In the genomic region with DNA sequence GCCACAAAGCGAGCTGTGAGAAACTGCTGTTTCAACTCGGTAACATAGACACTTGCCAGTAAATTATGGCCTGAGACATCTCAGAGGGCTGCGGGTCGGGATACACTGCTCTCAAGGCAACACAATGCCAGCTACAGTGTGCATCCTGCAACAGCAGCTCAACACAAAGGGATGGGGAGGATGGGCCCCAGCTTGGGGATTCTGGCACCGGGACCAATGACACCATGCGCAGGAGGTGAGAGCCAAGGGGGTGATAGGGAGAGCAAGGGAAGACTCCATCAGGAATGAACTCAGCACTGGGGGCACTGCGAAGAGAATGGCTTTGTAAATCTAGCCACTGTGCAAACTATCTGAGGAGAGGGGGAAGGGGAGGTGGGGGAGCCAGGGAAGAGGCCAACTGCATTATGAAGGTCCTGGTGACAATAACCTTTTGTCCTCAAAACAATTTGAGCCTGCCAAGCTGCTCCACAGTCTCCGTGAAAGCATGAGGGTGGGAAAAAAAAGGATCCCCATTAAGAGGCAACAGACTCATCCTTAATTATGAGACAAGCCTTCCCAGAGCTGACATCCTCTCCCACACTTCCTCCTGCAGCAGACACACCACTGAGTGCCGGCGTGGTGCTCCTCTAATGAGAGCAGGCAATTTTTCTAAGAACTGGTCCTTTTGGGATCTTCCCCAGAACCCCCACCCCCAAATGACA, we compare ENCODE assay signal across 15 cellular contexts.
A peak's percentile ranks its signal among the peaks of the same experiment; 100 is the strongest.
DNase-seq lines count a peak whose midpoint lies in the region; ATAC-seq and TF ChIP-seq lines count a peak whose summit lies in the region.
"Had no signal": no experiment of that assay in that cellular context is flagged by ENCODE, and none has a peak within 500 bp of the region (broad histone marks: within the 10 kb centered on the region; RNA-seq: fewer than 3 reads in every experiment).

No MANE protein-coding gene starts in this region.

- no peak overlapping the region for H2BK15ac ChIP-seq in neuronal stem cell (ENCODE audit: low read length)

- in situ Hi-C loops in mammary epithelial cell (cut with MboI; ENCODE audit: low sequenced_read_pairs in 2 of 2), result no loop called here

- TF ChIP-seq CTCF in breast epithelium (IDR thresholded peaks at IDR 0.05) (no peak), mammary epithelial cell (conservative IDR thresholded peaks at IDR 0.05 in 1 of 2, IDR thresholded peaks at IDR 0.05 in 1 of 2; ENCODE audit: extremely low read depth in 1 of 2, insufficient read depth in 1 of 2, low read depth in 1 of 2, low read length in 2 of 2) (no peak), heart right ventricle (IDR thresholded peaks at IDR 0.05) (no peak), vagina (IDR thresholded peaks at IDR 0.05) (no peak)

- H2AFZ ChIP-seq in mammary epithelial cell (ENCODE audit: low read depth, low read length), result no peak overlapping the region
- H2AFZ ChIP-seq in neuronal stem cell (ENCODE audit: low read length), result peak overlapping the region; percentile 43

- peak overlapping the region; percentile 47 for H2AK5ac ChIP-seq in neuronal stem cell (ENCODE audit: low read depth, low read length)

- H3K4me3 ChIP-seq in breast epithelium (no peak overlapping the region), mammary epithelial cell (replicated peaks in 1 of 3; ENCODE audit: insufficient read depth in 1 of 3, low read depth in 2 of 3, low read length in 3 of 3) (no peak overlapping the region), heart right ventricle (no peak overlapping the region), neuronal stem cell (ENCODE audit: low read length in 2 of 2) (no peak overlapping the region), vagina (no peak overlapping the region)

- peak overlapping the region; percentile 11 for H2BK12ac ChIP-seq in neuronal stem cell (ENCODE audit: low read length)

- H3K36me3 ChIP-seq in breast epithelium, result no peaks in the 10 kb centered on the region
- H3K36me3 ChIP-seq in mammary epithelial cell (ENCODE audit: insufficient read depth, low read length), result no peaks in the 10 kb centered on the region
- peaks cover 0 to 14% (median 0%) of the 10 kb centered on the region in 9 donors for H3K36me3 ChIP-seq in heart right ventricle
- no peaks in the 10 kb centered on the region for H3K36me3 ChIP-seq in neuronal stem cell (replicated peaks in 1 of 2; ENCODE audit: control insufficient read depth in 2 of 2, insufficient read depth in 2 of 2, low read length in 2 of 2)
- H3K36me3 ChIP-seq in vagina, result no peaks in the 10 kb centered on the region

- no peak overlapping the region for H3K4ac ChIP-seq in neuronal stem cell (ENCODE audit: low read length)

- ATAC-seq in heart right ventricle, result peak; percentile 23 to 71 (median 58)
- ATAC-seq: stimulated activated memory B cell treated with anti-CD40 and anti-IgM and Interleukin-4, amounts not matched to agents 10 μg/mL and 1 μg/mL and 100 μg/mL, for 72 hours had no signal

- H3K4me1 ChIP-seq in breast epithelium, result peaks cover 12 to 14% of the 10 kb centered on the region in 2 donors
- H3K4me1 ChIP-seq in mammary epithelial cell (ENCODE audit: insufficient read depth, low read length), result no peaks in the 10 kb centered on the region
- H3K4me1 ChIP-seq in heart right ventricle, result peaks cover 0 to 52% (median 24%) of the 10 kb centered on the region in 9 donors
- H3K4me1 ChIP-seq in neuronal stem cell (ENCODE audit: control insufficient read depth in 2 of 2, insufficient read depth in 1 of 2, low read depth in 1 of 2, low read length in 2 of 2), result peaks cover 47 to 62% of the 10 kb centered on the region in 2 donors
- peaks cover 38% of the 10 kb centered on the region for H3K4me1 ChIP-seq in vagina

- H3K18ac ChIP-seq in neuronal stem cell (ENCODE audit: low read length), result peak overlapping the region; percentile 71

- no peak overlapping the region for H4K91ac ChIP-seq in neuronal stem cell (ENCODE audit: low read depth, low read length, poor library complexity)

- no TSS peak for BruUV-seq in mammary epithelial cell (replicated peaks; lab: Mats Ljungman, UMichigan)

- H3K79me2 ChIP-seq in mammary epithelial cell (ENCODE audit: insufficient read depth, low read length), result no peaks in the 10 kb centered on the region

- H3K27ac ChIP-seq in breast epithelium (peak overlapping the region; percentile 58 to 92), mammary epithelial cell (ENCODE audit: insufficient read depth, low read depth, low read length) (no peak overlapping the region), heart right ventricle (peak overlapping the region in 7 of 10 donors; percentile 38 to 82 (median 58)), neuronal stem cell (replicated peaks; ENCODE audit: low read length) (peak overlapping the region; percentile 91), vagina (peak overlapping the region; percentile 85)
- H3K27ac ChIP-seq: WERI-Rb-1 had no signal

- no peaks in the 10 kb centered on the region for H3K79me1 ChIP-seq in neuronal stem cell (ENCODE audit: low read depth, low read length)

- TF ChIP-seq POLR2A in breast epithelium (IDR thresholded peaks at IDR 0.05), result no peak
- no peak for TF ChIP-seq POLR2A in vagina (IDR thresholded peaks at IDR 0.05)

- intact Hi-C loops in breast epithelium (cut with DNase I; ENCODE audit: low total_unique reads), result no loop called here
- intact Hi-C loops in mammary epithelial cell (cut with micrococcal nuclease), result no loop called here
- intact Hi-C loops in heart right ventricle (cut with DNase I), result loop anchor here in 1 of 10 donors (5.0 kb wide), 1 partner anchor 83 kb away; no protein-coding TSS in a partner anchor
- intact Hi-C loops in vagina (cut with DNase I), result no loop called here

- H3K27me3 ChIP-seq in breast epithelium (no peaks in the 10 kb centered on the region), mammary epithelial cell (ENCODE audit: insufficient read depth, low read length) (no peaks in the 10 kb centered on the region), heart right ventricle (no peaks in the 10 kb centered on the region), neuronal stem cell (ENCODE audit: control insufficient read depth in 3 of 3, insufficient read depth in 3 of 3, low read depth in 1 of 3, low read length in 3 of 3) (no peaks in the 10 kb centered on the region), vagina (no peaks in the 10 kb centered on the region)

- CTCF ChIA-PET in mammary epithelial cell (lab: Charles Lee; ENCODE audit: low non-redundant PET), result no interaction called here

- dilution Hi-C loops in mammary epithelial cell (cut with HindIII; ENCODE audit: low sequenced_read_pairs), result no loop called here

- WGBS in mammary epithelial cell (ENCODE audit: low coverage, missing lambda C conversion rate), result 53% methylated on average over 7 of the region's 10 CpGs
- 66 to 68% methylated on average over 10 of the region's 10 CpGs for WGBS in heart right ventricle, 2 donors
- WGBS in neuronal stem cell (ENCODE audit: extremely low coverage in 2 of 2, insufficient read length in 2 of 2, insufficient replicate concordance in 1 of 2), 2 donors, result no CpG with 5 or more reads among the region's 10 CpGs

- peak overlapping the region; percentile 1 for H2BK120ac ChIP-seq in neuronal stem cell (ENCODE audit: low read depth, low read length)

- peak overlapping the region; percentile 8 for H2BK5ac ChIP-seq in neuronal stem cell (ENCODE audit: low read length)

- H3K14ac ChIP-seq in neuronal stem cell (ENCODE audit: low read length), result no peak overlapping the region

- no peak overlapping the region for H4K8ac ChIP-seq in neuronal stem cell (ENCODE audit: low read depth, low read length)

- H3K9ac ChIP-seq in mammary epithelial cell (ENCODE audit: insufficient read depth, low read length) (no peak overlapping the region), neuronal stem cell (ENCODE audit: low read depth, low read length, poor library complexity) (no peak overlapping the region)

- no peak overlapping the region for H3K23ac ChIP-seq in neuronal stem cell (ENCODE audit: low read depth, low read length, poor library complexity)

- no peaks in the 10 kb centered on the region for H3K9me3 ChIP-seq in breast epithelium
- no peaks in the 10 kb centered on the region for H3K9me3 ChIP-seq in mammary epithelial cell (replicated peaks; ENCODE audit: insufficient read depth, low read length)
- no peaks in the 10 kb centered on the region for H3K9me3 ChIP-seq in heart right ventricle
- H3K9me3 ChIP-seq in neuronal stem cell (replicated peaks in 1 of 2; ENCODE audit: control insufficient read depth in 2 of 2, insufficient read depth in 1 of 2, low read depth in 1 of 2, low read length in 2 of 2), result peaks cover 0 to 2% of the 10 kb centered on the region in 2 donors
- no peaks in the 10 kb centered on the region for H3K9me3 ChIP-seq in vagina

- DNase-seq in breast epithelium (ENCODE audit: low spot score in 2 of 2) (no peak), mammary epithelial cell (no peak), heart right ventricle (no peak), neuronal stem cell (ENCODE audit: low spot score) (peak; percentile 50), vagina (ENCODE audit: extremely low spot score in 2 of 2) (no peak), SKM-1 treated with dmso at 0.1 percent for 144 hours (lab: John Stamatoyannopoulos, UW; ENCODE audit: unreplicated experiment) (no peak)
- DNase-seq in activated naive CD4-positive, alpha-beta T cell treated with Interleukin-2 at 50 U/mL for 16 hours, result no peak
- DNase-seq in stimulated activated CD4-positive, alpha-beta T cell treated with anti-CD3 and anti-CD28 coated beads, Interleukin-15, amount 100 ng/mL, for 24 hours, result no peak
- DNase-seq: activated effector memory CD4-positive, alpha-beta T cell treated with Interleukin-2 at 50 U/mL for 16 hours; COR-L47; effector CD4-positive, alpha-beta T cell; GF-D8; MM.1S; WERI-Rb-1 had no signal

- H3K4me2 ChIP-seq in mammary epithelial cell (ENCODE audit: insufficient read depth, low read depth, low read length) (no peak overlapping the region), neuronal stem cell (ENCODE audit: insufficient read depth, low read length, poor library complexity, severe bottlenecking) (no peak overlapping the region)

- H4K20me1 ChIP-seq in mammary epithelial cell (ENCODE audit: insufficient read depth, low read length), result no peaks in the 10 kb centered on the region
